In the genomic region with DNA sequence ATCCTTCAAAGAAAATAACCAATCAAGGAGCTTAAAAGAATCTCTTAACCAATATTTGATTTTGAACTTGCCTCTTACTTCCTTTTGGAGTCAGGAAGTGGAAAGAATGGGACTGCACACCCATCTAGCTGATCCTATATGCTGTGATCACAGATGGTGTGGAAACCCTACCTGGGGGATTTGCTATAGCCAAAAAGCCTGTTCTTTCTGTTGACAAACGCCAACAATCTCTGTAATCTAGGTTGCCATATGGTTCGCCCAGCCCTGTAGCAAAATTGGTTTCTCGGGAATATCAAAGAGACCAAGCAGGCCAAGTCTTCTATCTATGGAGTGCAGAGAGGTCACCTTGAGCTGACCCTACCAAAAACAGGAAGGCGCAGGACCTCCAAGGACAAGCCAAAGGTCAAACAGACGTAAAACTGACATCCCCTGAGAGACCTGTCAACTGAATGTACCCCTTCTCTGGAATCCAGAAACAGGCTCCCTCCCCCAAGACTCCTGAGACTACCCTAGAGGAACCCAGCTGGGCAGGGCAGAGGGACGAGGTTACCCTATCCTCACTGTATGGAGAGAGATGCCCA, we compare ENCODE assay signal across 28 cellular contexts. TPM values are rescaled to one million over a fixed set of nuclear protein-coding genes. Genes with fewer than 3 reads are reported as not detected.
"Had no signal": no experiment of that assay in that cellular context is flagged by ENCODE, and none has a peak within 500 bp of the region (broad histone marks: within the 10 kb centered on the region; RNA-seq: fewer than 3 reads in every experiment).

No MANE protein-coding gene starts in this region.

- H3K4me1 ChIP-seq: foreskin keratinocyte, lower lobe of right lung, neural progenitor cell, vagina had no signal

- H3K4me2 ChIP-seq: neural progenitor cell, smooth muscle cell had no signal

- H3K27me3 ChIP-seq: body of pancreas, cardiac muscle cell, sigmoid colon, vagina had no signal

- H3K4me3 Mint-ChIP-seq: activated CD8-positive, alpha-beta T cell treated with anti-CD3 and anti-CD28 coated beads, Interleukin-2, amount 10 ng/mL, durations not matched to agents 7 days and 5 days; activated naive CD4-positive, alpha-beta T cell treated with anti-CD3 and anti-CD28 coated beads, Interleukin-2, amount 50 U/mL, for 24 hours; activated T-helper 1 cell treated with anti-CD3 and anti-CD28 coated beads, Interleukin-12 subunit alpha, Interleukin-12 subunit beta, Interleukin-2, Interleukin-4 antibody, amounts not matched to agents 30 ng/mL and 10 ng/mL and 1 ng/mL, durations not matched to agents 14 hours and 24 hours and 36 hours; dendritic cell treated with granulocyte-macrophage colony-stimulating factor and Interleukin-4, amounts not matched to agents 40 ng/mL and 50 ng/mL, for 4 days; naive thymus-derived CD4-positive, alpha-beta T cell; neural progenitor cell; type B pancreatic cell had no signal

- H3K4me1 Mint-ChIP-seq: activated naive CD4-positive, alpha-beta T cell treated with anti-CD3 and anti-CD28 coated beads, Interleukin-2, amount 50 U/mL, for 24 hours had no signal

- DNase-seq: activated CD4-positive, alpha-beta T cell treated with anti-CD3 and anti-CD28 coated beads for 1 hour; activated CD4-positive, alpha-beta T cell treated with anti-CD3 and anti-CD28 coated beads, Interleukin-2, amount 50 U/mL, for 1 hour; activated CD8-positive, alpha-beta T cell treated with anti-CD3 and anti-CD28 coated beads, Interleukin-2, amount 10 ng/mL, durations not matched to agents 7 days and 5 days; activated gamma-delta T cell; anterior cingulate cortex; body of pancreas; effector CD4-positive, alpha-beta T cell; foreskin keratinocyte; lower lobe of right lung; naive thymus-derived CD4-positive, alpha-beta T cell; retina; sigmoid colon; stimulated activated CD4-positive, alpha-beta T cell treated with anti-CD3 and anti-CD28 coated beads, Interleukin-15, amount 100 ng/mL, for 24 hours; stimulated activated CD4-positive, alpha-beta T cell treated with anti-CD3 and anti-CD28 coated beads, Interleukin-2, amount 100 ng/mL, for 48 hours; stimulated activated CD8-positive, alpha-beta memory T cell treated with anti-CD3 and anti-CD28 coated beads, Interleukin-4, amount 100 ng/mL, for 48 hours; stimulated activated naive CD4-positive, alpha-beta T cell treated with Interleukin-2 at 50 U/mL for 16 hours had no signal

- H3K9me3 ChIP-seq: body of pancreas, lower lobe of right lung, sigmoid colon, thoracic aorta, vagina had no signal

- H3K4me3 ChIP-seq: body of pancreas, cardiac muscle cell, lower lobe of right lung, neural progenitor cell, sigmoid colon, smooth muscle cell, thoracic aorta, vagina had no signal

- H3K9ac ChIP-seq: neural progenitor cell had no signal

- H2AFZ ChIP-seq: neural progenitor cell had no signal

- H3K9me3 Mint-ChIP-seq: activated naive CD4-positive, alpha-beta T cell treated with anti-CD3 and anti-CD28 coated beads, Interleukin-2, amount 50 U/mL, for 24 hours; activated T-helper 1 cell treated with anti-CD3 and anti-CD28 coated beads, Interleukin-12 subunit alpha, Interleukin-12 subunit beta, Interleukin-2, Interleukin-4 antibody, amounts not matched to agents 30 ng/mL and 10 ng/mL and 1 ng/mL, durations not matched to agents 14 hours and 24 hours and 36 hours; dendritic cell treated with granulocyte-macrophage colony-stimulating factor and Interleukin-4, amounts not matched to agents 40 ng/mL and 50 ng/mL, for 4 days; naive thymus-derived CD4-positive, alpha-beta T cell; neural progenitor cell; type B pancreatic cell had no signal

- H3K27ac ChIP-seq: body of pancreas, cardiac muscle cell, foreskin keratinocyte, lower lobe of right lung, neural progenitor cell, thoracic aorta, vagina, VCaP had no signal

- H3K36me3 ChIP-seq: cardiac muscle cell, lower lobe of right lung, neural progenitor cell, sigmoid colon, thoracic aorta, vagina had no signal

- H3K36me3 Mint-ChIP-seq: activated naive CD4-positive, alpha-beta T cell treated with anti-CD3 and anti-CD28 coated beads, Interleukin-2, amount 50 U/mL, for 24 hours; naive thymus-derived CD4-positive, alpha-beta T cell; neural progenitor cell; type B pancreatic cell had no signal

- H3K27ac Mint-ChIP-seq: activated CD8-positive, alpha-beta T cell treated with anti-CD3 and anti-CD28 coated beads, Interleukin-2, amount 10 ng/mL, durations not matched to agents 7 days and 5 days; activated naive CD4-positive, alpha-beta T cell treated with anti-CD3 and anti-CD28 coated beads, Interleukin-2, amount 50 U/mL, for 24 hours; activated T-helper 1 cell treated with anti-CD3 and anti-CD28 coated beads, Interleukin-12 subunit alpha, Interleukin-12 subunit beta, Interleukin-2, Interleukin-4 antibody, amounts not matched to agents 30 ng/mL and 10 ng/mL and 1 ng/mL, durations not matched to agents 14 hours and 24 hours and 36 hours; dendritic cell treated with granulocyte-macrophage colony-stimulating factor and Interleukin-4, amounts not matched to agents 40 ng/mL and 50 ng/mL, for 4 days; naive thymus-derived CD4-positive, alpha-beta T cell; neural progenitor cell; type B pancreatic cell had no signal

- ATAC-seq: activated CD8-positive, alpha-beta T cell treated with anti-CD3 and anti-CD28 coated beads, Interleukin-2, amount 10 ng/mL, durations not matched to agents 7 days and 5 days; body of pancreas; foreskin keratinocyte; left lobe of liver; lower lobe of right lung; naive thymus-derived CD4-positive, alpha-beta T cell had no signal

RNA-seq across cellular contexts. Expression of a gene that starts 19.4 kb away (rescaled TPM):
- total RNA-seq: activated CD8-positive, alpha-beta T cell treated with anti-CD3 and anti-CD28 coated beads, Interleukin-2, amount 10 ng/mL, durations not matched to agents 7 days and 5 days; kidney epithelial cell had no signal
